In genomic region chr2:117702098-117702497, GRCh38 we compare ENCODE assay signal across 24 cellular contexts.
"Had no signal": no experiment of that assay in that cellular context is flagged by ENCODE, and none has a peak within 500 bp of the region (broad histone marks: within the 10 kb centered on the region; RNA-seq: fewer than 3 reads in every experiment).

No MANE protein-coding gene starts in this region.

- H3K4me3 ChIP-seq: ascending aorta, body of pancreas, PC-9 had no signal

- H3K27me3 ChIP-seq: ascending aorta, body of pancreas had no signal

- H3K9me3 ChIP-seq: ascending aorta, body of pancreas had no signal

- H3K4me1 ChIP-seq: ascending aorta, body of pancreas had no signal

- H3K4me2 ChIP-seq: PC-9 had no signal

- H3K36me3 ChIP-seq: ascending aorta had no signal

- ATAC-seq: activated CD8-positive, alpha-beta T cell treated with anti-CD3 and anti-CD28 coated beads, Interleukin-2, amount 10 ng/mL, durations not matched to agents 7 days and 5 days; activated naive CD4-positive, alpha-beta T cell treated with anti-CD3 and anti-CD28 coated beads, Interleukin-2, amount 50 U/mL, for 72 hours; activated naive CD8-positive, alpha-beta T cell treated with anti-CD3 and anti-CD28 coated beads, Interleukin-2, amount 50 U/mL, for 24 hours; body of pancreas had no signal

- H3K27ac ChIP-seq: ascending aorta, body of pancreas, PC-9 had no signal

- H2AFZ ChIP-seq: PC-9 had no signal

- DNase-seq: activated CD4-positive, alpha-beta T cell treated with anti-CD3 and anti-CD28 coated beads for 48 hours; activated CD4-positive, alpha-beta T cell treated with anti-CD3 and anti-CD28 coated beads, Interleukin-2, amount 50 U/mL, for 4 hours; activated CD4-positive, CD25-positive, alpha-beta regulatory T cell treated with anti-CD3 and anti-CD28 coated beads, Interleukin-2, amount 50 U/mL, for 72 hours; activated CD8-positive, alpha-beta memory T cell treated with anti-CD3 and anti-CD28 coated beads, Interleukin-2, amount 50 U/mL, for 48 hours; activated CD8-positive, alpha-beta T cell treated with anti-CD3 and anti-CD28 coated beads, Interleukin-2, amount 10 ng/mL, durations not matched to agents 7 days and 5 days; activated effector memory CD4-positive, alpha-beta T cell treated with Interleukin-2 at 50 U/mL for 16 hours; activated naive CD4-positive, alpha-beta T cell treated with Interleukin-2 at 50 U/mL for 16 hours; activated naive CD8-positive, alpha-beta T cell treated with anti-CD3 and anti-CD28 coated beads, Interleukin-2, amount 50 U/mL, for 24 hours; activated T-cell treated with anti-CD3 and anti-CD28 coated beads, Interleukin-2, amount 50 U/mL, for 1 hour; amniotic stem cell; body of pancreas; cortex of kidney; NCI-H1105 treated with DMSO at 0.1 percent for 48 hours; NCI-H1436 treated with DMSO at 0.1 percent for 48 hours; NCI-H187; NCI-H2081 treated with DMSO at 0.1 percent for 48 hours; NCI-H2171 treated with DMSO at 0.1 percent for 48 hours; NCI-H226; NCI-H526; NCI-H774; PC-9; SHP77 treated with DMSO at 0.1 percent for 48 hours had no signal
